8 cellular contexts compared by ENCODE assay signal in genomic region chr12:49061157-49061650, GRCh38. TPM values are rescaled to one million over a fixed set of nuclear protein-coding genes. Genes with fewer than 3 reads are reported as not detected.
A peak's percentile ranks its signal among the peaks of the same experiment; 100 is the strongest.
DNase-seq lines count a peak whose midpoint lies in the region; ATAC-seq, FAIRE-seq and TF ChIP-seq lines count a peak whose summit lies in the region.

No MANE protein-coding gene starts in this region.

- no peaks in the 10 kb centered on the region for H3K27me3 Mint-ChIP-seq in MCF 10A (ENCODE audit: insufficient read depth, unreplicated experiment)

- CTCF ChIA-PET in A549 (lab: Yijun Ruan, JAX): interaction anchor here (1.0 to 7.8 kb wide), 5 partner anchors 9 to 35 kb away, joined by 3 to 166 read pairs (median 5); partner anchors contain the start of genes DHH and RHEBL1
- CTCF ChIA-PET in MCF 10A (lab: Yijun Ruan, JAX): interaction anchor here (0.9 to 5.3 kb wide), 2 partner anchors 27 to 60 kb away, joined by 3 to 48 read pairs; no protein-coding TSS in a partner anchor

- H3K27ac ChIP-seq in A549 (peak overlapping the region; percentile 94 to 99), mesodermal cell (ENCODE audit: low read depth, low read length, severe bottlenecking) (peak overlapping the region; percentile 97)

- peaks cover 25% of the 10 kb centered on the region for H3K4me1 Mint-ChIP-seq in MCF 10A (ENCODE audit: insufficient read depth, unreplicated experiment)

- no peak for TF ChIP-seq EP300 in A549 (IDR thresholded peaks at IDR 0.05)

- H3K36me3 Mint-ChIP-seq in MCF 10A (ENCODE audit: insufficient read depth, unreplicated experiment): peaks cover 8% of the 10 kb centered on the region

- TF ChIP-seq POLR2A in A549 (IDR thresholded peaks at IDR 0.05; ENCODE audit: low read length): no peak

- BruUV-seq in MCF 10A (replicated peaks; lab: Mats Ljungman, UMichigan): no TSS peak

- no peak for TF ChIP-seq CTCF in A549 (IDR thresholded peaks at IDR 0.05)
- no peak for TF ChIP-seq CTCF in MCF 10A (IDR thresholded peaks at IDR 0.05; ENCODE audit: unreplicated experiment)
- no peak for TF ChIP-seq CTCF in omental fat pad (IDR thresholded peaks at IDR 0.05)

- H3K27ac Mint-ChIP-seq in MCF 10A (ENCODE audit: low read depth, unreplicated experiment): peak overlapping the region; percentile 89

- H3K9me3 ChIP-seq in A549 (no peaks in the 10 kb centered on the region), mesodermal cell (ENCODE audit: control insufficient read depth, low read length) (no peaks in the 10 kb centered on the region)

- H3K4me3 Mint-ChIP-seq in MCF 10A (ENCODE audit: unreplicated experiment): peak overlapping the region; percentile 91

- intact Hi-C loops in MCF 10A (cut with micrococcal nuclease): loop anchor here (10.0 kb wide), 1 partner anchor 204 kb away; the partner anchor contains the start of gene TUBA1C

- WGBS in A549 (ENCODE audit: missing lambda C conversion rate): 4% methylated on average over 16 of the region's 16 CpGs
- WGBS in mesodermal cell (ENCODE audit: insufficient coverage in 2 of 2), 2 experiments: 4 to 5% methylated on average over 10 to 12 of the region's 16 CpGs

- DNase-seq in A549 (ENCODE audit: low read depth in 1 of 2, low spot score in 1 of 2): peak in 1 of 2 experiments; percentile 51
- no peak for DNase-seq in MCF 10A (ENCODE audit: unreplicated experiment)
- no peak for DNase-seq in omental fat pad (ENCODE audit: low spot score)
- no peak for DNase-seq in GF-D8 (lab: John Stamatoyannopoulos, UW)
- no peak for DNase-seq in NK-92 treated with Interleukin-12 subunit alpha and Interleukin-12 subunit beta, amount 100 ng/mL, for 24 hours (lab: John Stamatoyannopoulos, UW)

- H3K4me1 ChIP-seq in A549: peaks cover 30% of the 10 kb centered on the region
- H3K4me1 ChIP-seq in mesodermal cell (ENCODE audit: control insufficient read depth, insufficient read depth, low read length, poor library complexity, severe bottlenecking): peaks cover 22% of the 10 kb centered on the region

- POLR2A ChIA-PET in A549 (lab: Yijun Ruan, JAX): interaction anchor here (1.7 kb wide), 1 partner anchor 9 kb away, joined by 4 read pairs; no protein-coding TSS in a partner anchor
- POLR2A ChIA-PET in MCF 10A (lab: Yijun Ruan, JAX): interaction anchor here (1.3 to 4.4 kb wide), 3 partner anchors 9 to 70 kb away, joined by 6 to 58 read pairs (median 36); partner anchors contain the start of genes RHEBL1 and TUBA1B

- no peak for FAIRE-seq in A549 (lab: Jason Lieb, UNC)

- H3K36me3 ChIP-seq in mesodermal cell (ENCODE audit: control insufficient read depth, insufficient read depth, low read length): peaks cover 10% of the 10 kb centered on the region

- no peak for TF ChIP-seq RAD21 in A549 (conservative IDR thresholded peaks at IDR 0.05 in 1 of 2, IDR thresholded peaks at IDR 0.05 in 1 of 2)

- no peaks in the 10 kb centered on the region for H3K9me3 Mint-ChIP-seq in MCF 10A (ENCODE audit: unreplicated experiment)

- peak overlapping the region; percentile 96 for H3K4me2 ChIP-seq in A549

- H3K4me3 ChIP-seq in A549 (peak overlapping the region; percentile 81), mesodermal cell (ENCODE audit: extremely low read depth, insufficient read depth, low read length, poor library complexity, severe bottlenecking) (peak overlapping the region; percentile 91)

- ATAC-seq in A549 (no peak; a peak in 1 of 6 replicates), HG02623 (IDR thresholded peaks at IDR 0.05; ENCODE audit: unreplicated experiment) (peak; percentile 6), omental fat pad (ENCODE audit: low FRiP score) (no peak), GM21723 (IDR thresholded peaks at IDR 0.05; ENCODE audit: unreplicated experiment) (no peak)

TF ChIP-seq in A549, 52 proteins besides CTCF, POLR2A, EP300 and RAD21:
- TF ChIP-seq TP53 (CRISPR knock-in tag; IDR thresholded peaks at IDR 0.05) (no peak), JUN (IDR thresholded peaks at IDR 0.05) (no peak), PHF8 (IDR thresholded peaks at IDR 0.05; ENCODE audit: borderline replicate concordance, low read depth) (0 out of 2 replicates have a peak, but pooled peaks have one; percentile 0), NFE2L2 (conservative IDR thresholded peaks at IDR 0.05; ENCODE audit: low read length) (no peak)

RNA-seq across cellular contexts. Expression of gene KMT2D, which starts 0.6 kb away (rescaled TPM):
- polyA plus RNA-seq in A549 (2011; rRNA removed) (17.6 and 21.4 TPM in 2 replicates), A549 (2017; fragmentation: RNase III; extraction: RNeasy Plus Mini Kit Qiagen cat#74134 plus additional on column Dnase treatment) (20.0 to 24.8 TPM (median 20.8 TPM) in 3 replicates)
- polyA plus RNA-seq in A549 (2012; cell fraction: cytosol; rRNA removed): 31.0 and 32.3 TPM in 2 replicates
- polyA plus RNA-seq in A549 (2012; cell fraction: nucleus; rRNA removed): 88.5 and 94.2 TPM in 2 replicates
- 45.9 and 46.2 TPM in 2 replicates for polyA minus RNA-seq in A549 (2011; rRNA and poly(A)+ RNA removed)
- total RNA-seq in MCF 10A (2022) (76.9 and 92.5 TPM in 2 replicates), omental fat pad (10 to 100 TPM; 31.2 to 87.0 (median 49.0) TPM)
- polyA plus RNA-seq in mesodermal cell (2013, experiment 1 of 2): 37.0 TPM
- polyA plus RNA-seq in mesodermal cell (2013, experiment 2 of 2): 20.3 TPM

RNA-seq across cellular contexts. Expression of gene RHEBL1, which starts 8.6 kb away (rescaled TPM):
- polyA plus RNA-seq in A549 (2011; rRNA removed): 4.0 TPM in 2 replicates
- 3.6 and 4.9 TPM in 2 replicates for polyA plus RNA-seq in A549 (2012; cell fraction: cytosol; rRNA removed)
- polyA plus RNA-seq in A549 (2012; cell fraction: nucleus; rRNA removed): 3.9 TPM in 2 replicates
- 1.8 to 2.4 TPM (median 2.1 TPM) in 3 replicates for polyA plus RNA-seq in A549 (2017; fragmentation: RNase III; extraction: RNeasy Plus Mini Kit Qiagen cat#74134 plus additional on column Dnase treatment)
- 3.8 and 4.9 TPM in 2 replicates for polyA minus RNA-seq in A549 (2011; rRNA and poly(A)+ RNA removed)
- total RNA-seq in MCF 10A (2022): 0.35 and 0.93 TPM in 2 replicates
- 4.6 TPM for polyA plus RNA-seq in mesodermal cell (2013, experiment 1 of 2)
- polyA plus RNA-seq in mesodermal cell (2013, experiment 2 of 2): 4.5 TPM
- under 1 TPM in 1 of 4 donors, not detected in 3; 0.96 TPM for total RNA-seq in omental fat pad

RNA-seq across cellular contexts. Expression of gene DHH, which starts 33.4 kb away (rescaled TPM):
- polyA plus RNA-seq in A549 (2011; rRNA removed) (not detected in 2 replicates), A549 (2017; fragmentation: RNase III; extraction: RNeasy Plus Mini Kit Qiagen cat#74134 plus additional on column Dnase treatment) (not detected in 3 replicates)
- 0.03 TPM in 1 of 2 replicates, not detected in the other for polyA plus RNA-seq in A549 (2012; cell fraction: cytosol; rRNA removed)
- polyA plus RNA-seq in A549 (2012; cell fraction: nucleus; rRNA removed): 0.06 and 0.12 TPM in 2 replicates
- polyA minus RNA-seq in A549 (2011; rRNA and poly(A)+ RNA removed): not detected in 2 replicates
- total RNA-seq in MCF 10A (2022) (not detected in 2 replicates), omental fat pad (1 to 10 TPM in 2 of 4 donors, under 1 TPM in 2; 0.72 to 2.0 (median 1.3) TPM)
- polyA plus RNA-seq in mesodermal cell (2013, experiment 1 of 2): 0.11 TPM
- polyA plus RNA-seq in mesodermal cell (2013, experiment 2 of 2): 0.25 TPM

RNA-seq across cellular contexts. Expression of gene PRKAG1, which starts 42.6 kb away (rescaled TPM):
- 100 and 117 TPM in 2 replicates for polyA plus RNA-seq in A549 (2011; rRNA removed)
- polyA plus RNA-seq in A549 (2012; cell fraction: cytosol; rRNA removed): 31.5 and 35.2 TPM in 2 replicates
- 18.3 and 29.2 TPM in 2 replicates for polyA plus RNA-seq in A549 (2012; cell fraction: nucleus; rRNA removed)
- polyA plus RNA-seq in A549 (2017; fragmentation: RNase III; extraction: RNeasy Plus Mini Kit Qiagen cat#74134 plus additional on column Dnase treatment): 40.0 to 42.8 TPM (median 41.9 TPM) in 3 replicates
- 31.8 and 33.6 TPM in 2 replicates for polyA minus RNA-seq in A549 (2011; rRNA and poly(A)+ RNA removed)
- 80.3 and 84.6 TPM in 2 replicates for total RNA-seq in MCF 10A (2022)
- polyA plus RNA-seq in mesodermal cell (2013, experiment 1 of 2): 35.5 TPM
- 36.3 TPM for polyA plus RNA-seq in mesodermal cell (2013, experiment 2 of 2)
- total RNA-seq in omental fat pad: 10 to 100 TPM; 40.0 to 64.2 (median 54.4) TPM

RNA-seq across cellular contexts. Expression of gene LMBR1L, which starts 49.4 kb away (rescaled TPM):
- polyA plus RNA-seq in A549 (2011; rRNA removed): 25.1 and 35.7 TPM in 2 replicates
- 22.0 and 24.7 TPM in 2 replicates for polyA plus RNA-seq in A549 (2012; cell fraction: cytosol; rRNA removed)
- 64.9 and 69.6 TPM in 2 replicates for polyA plus RNA-seq in A549 (2012; cell fraction: nucleus; rRNA removed)
- 12.9 to 20.0 TPM (median 16.7 TPM) in 3 replicates for polyA plus RNA-seq in A549 (2017; fragmentation: RNase III; extraction: RNeasy Plus Mini Kit Qiagen cat#74134 plus additional on column Dnase treatment)
- 51.5 and 62.8 TPM in 2 replicates for polyA minus RNA-seq in A549 (2011; rRNA and poly(A)+ RNA removed)
- total RNA-seq in MCF 10A (2022): 27.8 and 35.7 TPM in 2 replicates
- 84.0 TPM for polyA plus RNA-seq in mesodermal cell (2013, experiment 1 of 2)
- 67.7 TPM for polyA plus RNA-seq in mesodermal cell (2013, experiment 2 of 2)
- 10 to 100 TPM; 23.2 to 68.4 (median 37.8) TPM for total RNA-seq in omental fat pad
